ENCODE assay signal across 19 cellular contexts in the genomic region with DNA sequence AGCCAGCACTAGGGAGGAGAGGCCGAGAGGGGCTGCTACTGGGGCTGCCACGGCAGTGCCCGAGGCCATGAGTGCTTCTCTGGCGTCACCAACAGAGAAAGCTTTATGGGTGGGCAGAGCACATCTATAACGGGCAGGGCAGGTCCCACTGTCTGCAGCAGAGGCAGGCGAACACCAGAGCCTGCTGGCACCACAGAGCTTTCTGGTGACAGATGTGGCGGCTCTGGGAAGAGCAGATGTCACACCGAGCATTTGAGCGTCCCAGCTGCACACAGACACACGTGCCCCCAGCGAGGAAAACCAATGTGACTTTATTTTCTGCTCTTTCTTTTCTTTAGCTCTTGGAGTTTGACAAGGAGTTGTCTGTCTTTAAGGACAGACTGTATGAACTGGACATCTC. TPM values are rescaled to one million over a fixed set of nuclear protein-coding genes. Genes with fewer than 3 reads are reported as not detected.
DNase-seq lines count a peak whose midpoint lies in the region; TF ChIP-seq lines count a peak whose summit lies in the region.
"Had no signal": no experiment of that assay in that cellular context is flagged by ENCODE, and none has a peak within 500 bp of the region (broad histone marks: within the 10 kb centered on the region; RNA-seq: fewer than 3 reads in every experiment).

No MANE protein-coding gene starts in this region.

- peaks cover 3% of the 10 kb centered on the region for H3K27me3 Mint-ChIP-seq in progenitor cell of endocrine pancreas
- H3K27me3 Mint-ChIP-seq in activated naive CD4-positive, alpha-beta T cell treated with anti-CD3 and anti-CD28 coated beads for 36 hours (ENCODE audit: low read depth), result no peaks in the 10 kb centered on the region

- peaks cover 20% of the 10 kb centered on the region for H3K4me1 Mint-ChIP-seq in progenitor cell of endocrine pancreas (ENCODE audit: low read depth)
- H3K4me1 Mint-ChIP-seq in activated naive CD4-positive, alpha-beta T cell treated with anti-CD3 and anti-CD28 coated beads for 36 hours (ENCODE audit: low read depth), result peaks cover 19% of the 10 kb centered on the region

- H3K4me3 ChIP-seq in BLaER1, result no peak overlapping the region
- H3K4me3 ChIP-seq: MG63, Peyer's patch had no signal

- intact Hi-C loops in activated naive CD4-positive, alpha-beta T cell treated with anti-CD3 and anti-CD28 coated beads for 36 hours (cut with micrococcal nuclease), result no loop called here

- no peaks in the 10 kb centered on the region for H3K27me3 ChIP-seq in BLaER1
- H3K27me3 ChIP-seq: MG63, Peyer's patch had no signal

- peak overlapping the region; percentile 41 for H3K27ac Mint-ChIP-seq in progenitor cell of endocrine pancreas
- no peak overlapping the region for H3K27ac Mint-ChIP-seq in activated naive CD4-positive, alpha-beta T cell treated with anti-CD3 and anti-CD28 coated beads for 36 hours

- CTCF ChIA-PET in activated naive CD4-positive, alpha-beta T cell treated with anti-CD3 and anti-CD28 coated beads for 36 hours (lab: Charles Lee), result no interaction called here

- H3K36me3 ChIP-seq in BLaER1, result peaks cover 29% of the 10 kb centered on the region
- H3K36me3 ChIP-seq: MG63 had no signal

- H3K4me3 Mint-ChIP-seq in progenitor cell of endocrine pancreas (ENCODE audit: low read depth), result no peak overlapping the region
- no peak overlapping the region for H3K4me3 Mint-ChIP-seq in activated naive CD4-positive, alpha-beta T cell treated with anti-CD3 and anti-CD28 coated beads for 36 hours

- H3K9me3 ChIP-seq in BLaER1, result peaks cover 16% of the 10 kb centered on the region
- H3K9me3 ChIP-seq: MG63, Peyer's patch, SK-N-SH had no signal

- H3K4me2 ChIP-seq in BLaER1, result peak overlapping the region; percentile 42
- H3K4me2 ChIP-seq: SK-N-SH had no signal

- TF ChIP-seq CTCF in progenitor cell of endocrine pancreas (IDR thresholded peaks at IDR 0.05; ENCODE audit: unreplicated experiment) (no peak), GM10266 (IDR thresholded peaks at IDR 0.05; ENCODE audit: control insufficient read depth, insufficient read depth, low read depth, missing control alignments) (no peak)

- peaks cover 5% of the 10 kb centered on the region for H3K9me3 Mint-ChIP-seq in progenitor cell of endocrine pancreas (ENCODE audit: low read depth)
- H3K9me3 Mint-ChIP-seq in activated naive CD4-positive, alpha-beta T cell treated with anti-CD3 and anti-CD28 coated beads for 36 hours, result no peaks in the 10 kb centered on the region

- DNase-seq in NCI-H2171 treated with DMSO at 0.1 percent for 48 hours (lab: John Stamatoyannopoulos, UW) (peak; percentile 65), globus pallidus (ENCODE audit: low spot score) (peak; percentile 66), progenitor cell of endocrine pancreas (ENCODE audit: low spot score, unreplicated experiment) (no peak), GM10266 (ENCODE audit: extremely low spot score) (no peak), NCI-H345 (lab: John Stamatoyannopoulos, UW) (no peak)
- DNase-seq in activated naive CD4-positive, alpha-beta T cell treated with anti-CD3 and anti-CD28 coated beads for 36 hours, result no peak
- DNase-seq: COR-L47, Karpas-422, MG63, NCI-H1092, NCI-H146, NCI-H2107, NCI-H446 treated with DMSO at 0.1 percent for 48 hours, Peyer's patch, SK-N-SH had no signal

- peaks cover 12% of the 10 kb centered on the region; the same call in 1 of the 2 replicates for H3K4me1 ChIP-seq in BLaER1
- H3K4me1 ChIP-seq: Peyer's patch had no signal

- H4K20me1 ChIP-seq in BLaER1, result peaks cover 13% of the 10 kb centered on the region

- H3K36me3 Mint-ChIP-seq in progenitor cell of endocrine pancreas (ENCODE audit: insufficient read depth), result peaks cover 41% of the 10 kb centered on the region
- peaks cover 6% of the 10 kb centered on the region for H3K36me3 Mint-ChIP-seq in activated naive CD4-positive, alpha-beta T cell treated with anti-CD3 and anti-CD28 coated beads for 36 hours (ENCODE audit: low read depth)

- no peak overlapping the region for H3K27ac ChIP-seq in BLaER1
- H3K27ac ChIP-seq: Peyer's patch had no signal

- H3K9ac ChIP-seq in BLaER1, result no peak overlapping the region
- H3K9ac ChIP-seq: SK-N-SH had no signal

RNA-seq across cellular contexts. Expression of a gene that starts 20.5 kb away (rescaled TPM):
- total RNA-seq in progenitor cell of endocrine pancreas, result 28.3 and 43.9 TPM in 2 replicates
- not detected for total RNA-seq in activated naive CD4-positive, alpha-beta T cell treated with anti-CD3 and anti-CD28 coated beads for 36 hours
- total RNA-seq: A673, HT-29, Peyer's patch, Right ventricle myocardium inferior had no signal

Comparison
In these comparisons a context has a peak if more than half of its experiments do, and no peak if none do; other contexts are left out.
1. DNase-seq: peak in NCI-H2171 treated with DMSO at 0.1 percent for 48 hours (single experiment) and globus pallidus (single experiment); none in progenitor cell of endocrine pancreas (single experiment), activated naive CD4-positive, alpha-beta T cell treated with anti-CD3 and anti-CD28 coated beads for 36 hours (single experiment), GM10266 (single experiment) and NCI-H345 (single experiment).
2. RNA of a gene that starts 20.5 kb away (total RNA-seq): 28.3 to 43.9 TPM in progenitor cell of endocrine pancreas; not detected in activated naive CD4-positive, alpha-beta T cell treated with anti-CD3 and anti-CD28 coated beads for 36 hours; every median in the first group is over 10 times any median in the second.